ENCODE assay signal across 10 cellular contexts in the genomic region with DNA sequence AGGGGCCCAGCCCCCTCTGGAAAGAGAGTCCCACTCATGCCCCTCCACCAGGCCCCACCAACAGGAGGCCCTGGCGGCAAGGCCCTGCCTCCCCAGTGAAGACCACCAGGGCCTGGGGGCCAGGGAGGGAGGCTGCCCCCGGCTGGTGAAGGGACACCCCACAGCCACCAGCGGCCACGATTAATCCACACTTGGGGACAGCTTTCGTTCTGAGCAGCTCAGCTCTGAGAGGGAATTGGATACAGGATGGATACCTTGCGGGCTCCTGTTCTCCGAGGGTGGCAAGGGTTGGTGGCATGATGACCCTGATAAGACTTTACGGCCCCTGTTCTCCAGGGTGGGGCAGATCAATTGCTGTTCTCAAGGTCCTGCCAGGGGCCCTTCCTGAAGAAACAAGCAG. TPM values are rescaled to one million over a fixed set of nuclear protein-coding genes. Genes with fewer than 3 reads are reported as not detected.
"Had no signal": no experiment of that assay in that cellular context is flagged by ENCODE, and none has a peak within 500 bp of the region (broad histone marks: within the 10 kb centered on the region; RNA-seq: fewer than 3 reads in every experiment).

No MANE protein-coding gene starts in this region.

- H3K27ac Mint-ChIP-seq: nephron had no signal

- H3K4me1 Mint-ChIP-seq: nephron had no signal

- H3K4me3 Mint-ChIP-seq: nephron had no signal

- DNase-seq: activated CD8-positive, alpha-beta memory T cell treated with anti-CD3 and anti-CD28 coated beads for 24 hours; activated naive CD4-positive, alpha-beta T cell treated with Interleukin-2 at 50 U/mL for 16 hours; effector CD4-positive, alpha-beta T cell; foreskin melanocyte; midbrain; stimulated activated CD4-positive, alpha-beta T cell treated with anti-CD3 and anti-CD28 coated beads, Interleukin-4, amount 100 ng/mL, for 24 hours had no signal

RNA-seq across cellular contexts. Expression of gene NLRP6, which starts 6.9 kb away (rescaled TPM):
- total RNA-seq: astrocyte, osteocyte had no signal

RNA-seq across cellular contexts. Expression of gene IFITM5, which starts 28.0 kb away (rescaled TPM):
- total RNA-seq: astrocyte, liver, osteocyte had no signal
